33 cellular contexts compared by ENCODE assay signal in the genomic region with DNA sequence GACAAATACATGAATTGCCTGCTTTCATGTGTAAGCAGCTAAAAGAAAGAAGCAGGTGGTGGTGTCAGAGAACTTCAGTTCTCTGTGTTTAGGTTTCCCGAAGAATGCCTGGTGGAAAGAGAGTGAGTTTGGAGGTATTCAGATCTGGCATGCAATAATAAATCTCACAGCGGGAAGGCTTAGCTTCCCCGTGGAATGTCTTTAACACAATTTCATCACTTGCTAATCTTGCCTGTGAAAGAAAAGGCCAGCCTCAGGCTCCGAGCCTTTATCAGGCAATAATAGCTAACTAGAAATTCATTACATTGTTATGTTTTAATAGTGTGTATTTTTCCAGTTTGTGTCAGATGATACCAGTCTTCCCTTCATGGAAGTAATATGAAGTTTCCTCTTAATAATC.
DNase-seq lines count a peak whose midpoint lies in the region; ATAC-seq and TF ChIP-seq lines count a peak whose summit lies in the region.
"Had no signal": no experiment of that assay in that cellular context is flagged by ENCODE, and none has a peak within 500 bp of the region (broad histone marks: within the 10 kb centered on the region; RNA-seq: fewer than 3 reads in every experiment).

No MANE protein-coding gene starts in this region.

- H3K4me3 ChIP-seq in esophagus muscularis mucosa: no peak overlapping the region
- H3K4me3 ChIP-seq: A549, ascending aorta, left lung, MG63, SK-N-MC, skin epidermis, thoracic aorta had no signal

- H3K4me1 Mint-ChIP-seq in WTC11: peaks cover 11% of the 10 kb centered on the region
- H3K4me1 Mint-ChIP-seq: activated naive CD8-positive, alpha-beta T cell treated with anti-CD3 and anti-CD28 coated beads, Interleukin-2, amount 10 ng/mL, durations not matched to agents 7 days and 5 days; central memory CD8-positive, alpha-beta T cell; T-helper 17 cell had no signal

- H3K9me3 ChIP-seq in esophagus muscularis mucosa: no peaks in the 10 kb centered on the region
- H3K9me3 ChIP-seq: A549, ascending aorta, left lung, MG63, thoracic aorta had no signal

- no peak for TF ChIP-seq POLR2A in esophagus muscularis mucosa (IDR thresholded peaks at IDR 0.05; ENCODE audit: low read depth)

- TF ChIP-seq EP300 in esophagus muscularis mucosa (IDR thresholded peaks at IDR 0.05): no peak

- no peak for ATAC-seq in WTC11
- peak; percentile 43 for ATAC-seq in omental fat pad (ENCODE audit: low FRiP score)
- ATAC-seq in GM18861 (IDR thresholded peaks at IDR 0.05; ENCODE audit: unreplicated experiment): no peak
- ATAC-seq in GM18868 (IDR thresholded peaks at IDR 0.05; ENCODE audit: unreplicated experiment): no peak
- ATAC-seq: A549; activated T-cell treated with anti-CD3 and anti-CD28 coated beads, Interleukin-2, amount 50 U/mL, for 4 hours; left lung; PC-3; T-helper 17 cell had no signal

- H3K36me3 ChIP-seq in esophagus muscularis mucosa: peaks cover 0 to 13% (median 8%) of the 10 kb centered on the region in 4 donors
- H3K36me3 ChIP-seq: left lung, MG63 had no signal

- peaks cover 5% of the 10 kb centered on the region for H3K36me3 Mint-ChIP-seq in WTC11
- H3K36me3 Mint-ChIP-seq: activated naive CD8-positive, alpha-beta T cell treated with anti-CD3 and anti-CD28 coated beads, Interleukin-2, amount 10 ng/mL, durations not matched to agents 7 days and 5 days had no signal

- H3K9me3 Mint-ChIP-seq in WTC11: peaks cover 3% of the 10 kb centered on the region; the same call in 1 of the 2 replicates
- H3K9me3 Mint-ChIP-seq: activated naive CD8-positive, alpha-beta T cell treated with anti-CD3 and anti-CD28 coated beads, Interleukin-2, amount 10 ng/mL, durations not matched to agents 7 days and 5 days; activated T-cell treated with anti-CD3 and anti-CD28 coated beads, Interleukin-2, amount 50 U/mL, for 4 hours; CD4-positive, alpha-beta T cell; central memory CD8-positive, alpha-beta T cell had no signal

- peak overlapping the region; percentile 69 to 75 (median 72) for H3K27ac ChIP-seq in esophagus muscularis mucosa (replicated peaks in 1 of 4)
- H3K27ac ChIP-seq: A549, HL-60, KMS-11, left lung, SK-N-MC, skin epidermis, thoracic aorta had no signal

- POLR2A ChIA-PET in WTC11 (lab: Charles Lee): no interaction called here

- no peaks in the 10 kb centered on the region for H3K27me3 ChIP-seq in esophagus muscularis mucosa
- H3K27me3 ChIP-seq: ascending aorta, left lung, MG63 had no signal

- H3K27ac Mint-ChIP-seq in WTC11: peak overlapping the region; percentile 5; the same call in 1 of the 2 replicates
- H3K27ac Mint-ChIP-seq: activated naive CD8-positive, alpha-beta T cell treated with anti-CD3 and anti-CD28 coated beads, Interleukin-2, amount 10 ng/mL, durations not matched to agents 7 days and 5 days; CD4-positive, alpha-beta T cell; T-helper 17 cell had no signal

- H3K27me3 Mint-ChIP-seq in WTC11 (ENCODE audit: low read depth): no peaks in the 10 kb centered on the region
- H3K27me3 Mint-ChIP-seq: central memory CD8-positive, alpha-beta T cell; T-helper 17 cell had no signal

- 49% methylated on average over 4 of the region's 4 CpGs for WGBS in esophagus muscularis mucosa

- intact Hi-C loops in esophagus muscularis mucosa (cut with DNase I): no loop called here
- intact Hi-C loops in posterior vena cava (cut with DNase I): no loop called here

- CTCF ChIA-PET in WTC11 (lab: Charles Lee): no interaction called here

- peaks cover 55 to 97% (median 92%) of the 10 kb centered on the region in 4 donors for H3K4me1 ChIP-seq in esophagus muscularis mucosa
- H3K4me1 ChIP-seq: A549, left lung had no signal

- peak; percentile 18 for DNase-seq in ELF-1 (ENCODE audit: low read depth, low spot score)
- no peak for DNase-seq in WTC11 (ENCODE audit: low spot score)
- DNase-seq in esophagus muscularis mucosa (ENCODE audit: extremely low spot score): no peak
- DNase-seq in omental fat pad (ENCODE audit: low spot score): no peak
- no peak for DNase-seq in NOMO-1 treated with dmso at 0.1 percent for 144 hours (lab: John Stamatoyannopoulos, UW; ENCODE audit: unreplicated experiment)
- DNase-seq in posterior vena cava (ENCODE audit: low spot score): no peak
- DNase-seq: activated gamma-delta T cell; activated naive CD8-positive, alpha-beta T cell treated with anti-CD3 and anti-CD28 coated beads, Interleukin-2, amount 10 ng/mL, durations not matched to agents 7 days and 5 days; activated T-cell treated with anti-CD3 and anti-CD28 coated beads, Interleukin-2, amount 50 U/mL, for 4 hours; CD4-positive, alpha-beta T cell; dermis blood vessel endothelial cell; H7; left lung; mesenchymal stem cell; MG63; NCI-H1105; NCI-H187; NCI-H2171; NCI-H510A treated with DMSO at 0.1 percent for 48 hours; nucleus accumbens; PC-3; stimulated activated naive CD4-positive, alpha-beta T cell treated with Interleukin-2 at 50 U/mL for 16 hours; T-helper 17 cell had no signal

- H3K4me3 Mint-ChIP-seq in WTC11: no peak overlapping the region
- H3K4me3 Mint-ChIP-seq: activated naive CD8-positive, alpha-beta T cell treated with anti-CD3 and anti-CD28 coated beads, Interleukin-2, amount 10 ng/mL, durations not matched to agents 7 days and 5 days; activated T-cell treated with anti-CD3 and anti-CD28 coated beads, Interleukin-2, amount 50 U/mL, for 4 hours; CD4-positive, alpha-beta T cell; central memory CD8-positive, alpha-beta T cell; T-helper 17 cell had no signal

- TF ChIP-seq CTCF in WTC11 (IDR thresholded peaks at IDR 0.05) (no peak), esophagus muscularis mucosa (IDR thresholded peaks at IDR 0.05) (no peak), omental fat pad (IDR thresholded peaks at IDR 0.05) (no peak)

TF ChIP-seq in WTC11, 78 proteins besides CTCF, POLR2A, EP300 and RAD21:
- no peak for TF ChIP-seq CREM (CRISPR knock-in tag; IDR thresholded peaks at IDR 0.05)
